ENCODE assay signal across 17 cellular contexts in genomic region chr12:23350808-23351207, GRCh38.
DNase-seq lines count a peak whose midpoint lies in the region; ATAC-seq, FAIRE-seq and TF ChIP-seq lines count a peak whose summit lies in the region.
"Had no signal": no experiment of that assay in that cellular context is flagged by ENCODE, and none has a peak within 500 bp of the region (broad histone marks: within the 10 kb centered on the region; RNA-seq: fewer than 3 reads in every experiment).

No MANE protein-coding gene starts in this region.

- no peaks in the 10 kb centered on the region for H3K27me3 Mint-ChIP-seq in activated T-helper 2 cell treated with anti-CD3 and anti-CD28 coated beads, Interferon-gamma antibody, Interleukin-2, Interleukin-4, amounts not matched to agents 10 μg/mL and 5 μg/mL and 100 μg/mL, durations not matched to agents 14 hours and 24 hours and 36 hours (ENCODE audit: low read depth)

- no peak overlapping the region for H3K18ac ChIP-seq in trophoblast cell (ENCODE audit: low read length)

- H2BK120ac ChIP-seq in trophoblast cell (ENCODE audit: insufficient read depth, low read length, poor library complexity): no peak overlapping the region

- no peak overlapping the region for H2BK12ac ChIP-seq in trophoblast cell (ENCODE audit: low read length)

- no peak for TF ChIP-seq CTCF in mammary epithelial cell (conservative IDR thresholded peaks at IDR 0.05 in 1 of 2, IDR thresholded peaks at IDR 0.05 in 1 of 2; ENCODE audit: extremely low read depth in 1 of 2, insufficient read depth in 1 of 2, low read depth in 1 of 2, low read length in 2 of 2)

- 27% methylated on average over 2 of the region's 2 CpGs for WGBS in mammary epithelial cell (ENCODE audit: low coverage, missing lambda C conversion rate)
- no CpG with 5 or more reads among the region's 2 CpGs for WGBS in trophoblast cell (ENCODE audit: extremely low coverage, insufficient coverage, insufficient read length)

- in situ Hi-C loops in mammary epithelial cell (cut with MboI; ENCODE audit: low sequenced_read_pairs in 2 of 2): no loop called here

- no peak overlapping the region for H2BK5ac ChIP-seq in trophoblast cell (ENCODE audit: low read depth, low read length, poor library complexity)

- H4K91ac ChIP-seq in trophoblast cell (ENCODE audit: low read depth, low read length): no peak overlapping the region

- no peaks in the 10 kb centered on the region for H3K9me3 ChIP-seq in mammary epithelial cell (replicated peaks; ENCODE audit: insufficient read depth, low read length)
- H3K9me3 ChIP-seq in trophoblast cell (ENCODE audit: insufficient read depth, low read depth, low read length): no peaks in the 10 kb centered on the region
- H3K9me3 ChIP-seq: A549, vagina had no signal

- ATAC-seq in GM19351 (IDR thresholded peaks at IDR 0.05; ENCODE audit: unreplicated experiment) (peak; percentile 99), HG02623 (IDR thresholded peaks at IDR 0.05; ENCODE audit: unreplicated experiment) (peak; percentile 83), HG03354 (IDR thresholded peaks at IDR 0.05; ENCODE audit: poor library complexity, severe bottlenecking, unreplicated experiment) (peak; percentile 89)
- ATAC-seq: A549; activated CD4-positive, CD25-positive, alpha-beta regulatory T cell treated with anti-CD3 and anti-CD28 coated beads, Interleukin-2, amount 50 U/mL, for 24 hours had no signal

- no peak overlapping the region for H4K12ac ChIP-seq in trophoblast cell (ENCODE audit: low read depth, low read length)

- H2AFZ ChIP-seq in mammary epithelial cell (ENCODE audit: low read depth, low read length): no peak overlapping the region
- H2AFZ ChIP-seq in trophoblast cell (ENCODE audit: insufficient read depth, low read length, poor library complexity): no peak overlapping the region

- H3K79me1 ChIP-seq in trophoblast cell (ENCODE audit: low read length): no peaks in the 10 kb centered on the region

- CTCF ChIA-PET in mammary epithelial cell (lab: Charles Lee; ENCODE audit: low non-redundant PET): no interaction called here

- H3K27ac Mint-ChIP-seq in activated T-helper 2 cell treated with anti-CD3 and anti-CD28 coated beads, Interferon-gamma antibody, Interleukin-2, Interleukin-4, amounts not matched to agents 10 μg/mL and 5 μg/mL and 100 μg/mL, durations not matched to agents 14 hours and 24 hours and 36 hours: no peak overlapping the region
- H3K27ac Mint-ChIP-seq: immature natural killer cell had no signal

- H3K36me3 Mint-ChIP-seq in activated T-helper 2 cell treated with anti-CD3 and anti-CD28 coated beads, Interferon-gamma antibody, Interleukin-2, Interleukin-4, amounts not matched to agents 10 μg/mL and 5 μg/mL and 100 μg/mL, durations not matched to agents 14 hours and 24 hours and 36 hours (ENCODE audit: low read depth): no peaks in the 10 kb centered on the region
- H3K36me3 Mint-ChIP-seq: immature natural killer cell had no signal

- H2AK5ac ChIP-seq in trophoblast cell (ENCODE audit: low read length): no peak overlapping the region

- no peak for FAIRE-seq in GM12891 (lab: Jason Lieb, UNC)
- FAIRE-seq: A549 had no signal

- H3K79me2 ChIP-seq in mammary epithelial cell (ENCODE audit: insufficient read depth, low read length) (no peaks in the 10 kb centered on the region), trophoblast cell (ENCODE audit: control insufficient read depth, insufficient read depth, low read length, poor library complexity) (no peaks in the 10 kb centered on the region)

- H3K4me1 ChIP-seq in mammary epithelial cell (ENCODE audit: insufficient read depth, low read length) (no peaks in the 10 kb centered on the region), trophoblast cell (ENCODE audit: control insufficient read depth in 1 of 2, insufficient read depth in 2 of 2, low read length in 2 of 2) (no peaks in the 10 kb centered on the region)
- H3K4me1 ChIP-seq: A549, vagina had no signal

- dilution Hi-C loops in mammary epithelial cell (cut with HindIII; ENCODE audit: low sequenced_read_pairs): no loop called here

- H4K20me1 ChIP-seq in mammary epithelial cell (ENCODE audit: insufficient read depth, low read length): no peaks in the 10 kb centered on the region

- intact Hi-C loops in activated T-helper 2 cell treated with anti-CD3 and anti-CD28 coated beads, Interferon-gamma antibody, Interleukin-2, Interleukin-4, amounts not matched to agents 10 μg/mL and 5 μg/mL and 100 μg/mL, durations not matched to agents 14 hours and 24 hours and 36 hours (cut with micrococcal nuclease): no loop called here
- intact Hi-C loops in mammary epithelial cell (cut with micrococcal nuclease): no loop called here

- H3K36me3 ChIP-seq in mammary epithelial cell (ENCODE audit: insufficient read depth, low read length) (no peaks in the 10 kb centered on the region), trophoblast cell (ENCODE audit: control insufficient read depth in 1 of 2, insufficient read depth in 2 of 2, low read length in 2 of 2) (no peaks in the 10 kb centered on the region)
- H3K36me3 ChIP-seq: vagina had no signal

- no peak overlapping the region for H3K4me2 ChIP-seq in mammary epithelial cell (ENCODE audit: insufficient read depth, low read depth, low read length)
- no peak overlapping the region for H3K4me2 ChIP-seq in trophoblast cell (ENCODE audit: low read length)
- H3K4me2 ChIP-seq: A549 had no signal

- no peak overlapping the region for H3K4me3 Mint-ChIP-seq in activated T-helper 2 cell treated with anti-CD3 and anti-CD28 coated beads, Interferon-gamma antibody, Interleukin-2, Interleukin-4, amounts not matched to agents 10 μg/mL and 5 μg/mL and 100 μg/mL, durations not matched to agents 14 hours and 24 hours and 36 hours (ENCODE audit: low read depth)
- H3K4me3 Mint-ChIP-seq: immature natural killer cell had no signal

- H3K9me3 Mint-ChIP-seq in activated T-helper 2 cell treated with anti-CD3 and anti-CD28 coated beads, Interferon-gamma antibody, Interleukin-2, Interleukin-4, amounts not matched to agents 10 μg/mL and 5 μg/mL and 100 μg/mL, durations not matched to agents 14 hours and 24 hours and 36 hours: peaks cover 13% of the 10 kb centered on the region

- H4K8ac ChIP-seq in trophoblast cell (ENCODE audit: low read depth, low read length): no peak overlapping the region

- no peaks in the 10 kb centered on the region for H3K4me1 Mint-ChIP-seq in activated T-helper 2 cell treated with anti-CD3 and anti-CD28 coated beads, Interferon-gamma antibody, Interleukin-2, Interleukin-4, amounts not matched to agents 10 μg/mL and 5 μg/mL and 100 μg/mL, durations not matched to agents 14 hours and 24 hours and 36 hours (ENCODE audit: low read depth)
- H3K4me1 Mint-ChIP-seq: immature natural killer cell had no signal

- H3K4me3 ChIP-seq in mammary epithelial cell (replicated peaks in 1 of 3; ENCODE audit: insufficient read depth in 1 of 3, low read depth in 2 of 3, low read length in 3 of 3) (no peak overlapping the region), trophoblast cell (ENCODE audit: low read depth, low read length) (no peak overlapping the region)
- H3K4me3 ChIP-seq: A549, vagina had no signal

- DNase-seq in GM12891 (ENCODE audit: insufficient read length, low spot score) (no peak), mammary epithelial cell (no peak), trophoblast cell (no peak)
- DNase-seq in activated T-helper 2 cell treated with anti-CD3 and anti-CD28 coated beads, Interferon-gamma antibody, Interleukin-2, Interleukin-4, amounts not matched to agents 10 μg/mL and 5 μg/mL and 100 μg/mL, durations not matched to agents 14 hours and 24 hours and 36 hours (ENCODE audit: low spot score): no peak
- DNase-seq in activated T-cell treated with anti-CD3 and anti-CD28 coated beads, Interleukin-2, amount 50 U/mL, for 48 hours: no peak
- DNase-seq: Calu3; H7; immature natural killer cell; NCI-H1694 treated with DMSO at 0.1 percent for 48 hours; NK-92 treated with Interleukin-12 subunit alpha and Interleukin-12 subunit beta, amount 100 ng/mL, for 24 hours; stimulated activated CD4-positive, alpha-beta T cell treated with anti-CD3 and anti-CD28 coated beads, Interleukin-2, amount 100 ng/mL, for 24 hours had no signal

- BruUV-seq in mammary epithelial cell (replicated peaks; lab: Mats Ljungman, UMichigan): no TSS peak

- no peaks in the 10 kb centered on the region for H3K27me3 ChIP-seq in mammary epithelial cell (ENCODE audit: insufficient read depth, low read length)
- H3K27me3 ChIP-seq in trophoblast cell (ENCODE audit: insufficient read depth, low read length): no peaks in the 10 kb centered on the region
- H3K27me3 ChIP-seq: vagina had no signal

- H3K9ac ChIP-seq in mammary epithelial cell (ENCODE audit: insufficient read depth, low read length) (no peak overlapping the region), trophoblast cell (ENCODE audit: low read length) (no peak overlapping the region)

- no peak overlapping the region for H3K14ac ChIP-seq in trophoblast cell (ENCODE audit: low read length)

- H3K4ac ChIP-seq in trophoblast cell (ENCODE audit: low read depth, low read length): no peak overlapping the region

- H3K23ac ChIP-seq in trophoblast cell (ENCODE audit: low read length): no peak overlapping the region

- TF ChIP-seq POLR2A in GM12891 (IDR thresholded peaks at IDR 0.05; ENCODE audit: low read depth, low read length): no peak

- H3K27ac ChIP-seq in mammary epithelial cell (ENCODE audit: insufficient read depth, low read depth, low read length) (no peak overlapping the region), trophoblast cell (ENCODE audit: low read depth, low read length) (no peak overlapping the region)
- H3K27ac ChIP-seq: A549, vagina had no signal

TF ChIP-seq in GM12891, 5 proteins besides CTCF, POLR2A, EP300 and RAD21:
- TF ChIP-seq TAF1 (IDR thresholded peaks at IDR 0.05; ENCODE audit: low read depth, low read length) (no peak), POU2F2 (IDR thresholded peaks at IDR 0.05; ENCODE audit: low read depth, low read length) (no peak), SPI1 (IDR thresholded peaks at IDR 0.05; ENCODE audit: low read depth, low read length) (peak; percentile 93)
TF ChIP-seq in GM12891: peak in this region for 1.
